19 cellular contexts compared by ENCODE assay signal in the genomic region with DNA sequence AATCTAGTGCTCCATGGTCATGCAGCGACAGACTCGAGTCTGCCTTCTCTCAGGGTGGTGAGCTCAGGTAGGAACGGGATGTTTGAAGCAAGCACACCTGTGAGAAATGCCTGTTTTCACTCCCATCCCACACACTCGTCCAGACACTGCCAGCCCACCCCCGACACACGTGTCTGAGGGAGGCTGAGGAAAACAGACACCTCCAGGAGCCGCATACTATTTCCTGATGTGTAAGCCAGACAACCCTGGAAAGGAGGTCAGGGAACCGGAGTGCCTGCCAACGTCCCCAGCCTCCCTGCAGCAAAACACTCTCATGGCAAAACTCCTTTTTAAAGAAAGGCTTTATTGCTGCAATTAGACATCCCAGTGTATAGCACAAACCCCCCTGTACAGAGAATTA.
DNase-seq lines count a peak whose midpoint lies in the region; ATAC-seq and TF ChIP-seq lines count a peak whose summit lies in the region.
"Had no signal": no experiment of that assay in that cellular context is flagged by ENCODE, and none has a peak within 500 bp of the region (broad histone marks: within the 10 kb centered on the region; RNA-seq: fewer than 3 reads in every experiment).

No MANE protein-coding gene starts in this region.

- H3K27ac ChIP-seq in right atrium auricular region = peak overlapping the region in 1 of 2 donors; percentile 68
- H3K27ac ChIP-seq: KMS-11, prostate gland, stomach, uterus had no signal

- no peaks in the 10 kb centered on the region for H3K9me3 ChIP-seq in right atrium auricular region
- H3K9me3 ChIP-seq: prostate gland, stomach, uterus had no signal

- H3K4me1 Mint-ChIP-seq in activated CD8-positive, alpha-beta memory T cell treated with anti-CD3 and anti-CD28 coated beads, Interleukin-2, amount 10 ng/mL, durations not matched to agents 7 days and 5 days = peaks cover 39% of the 10 kb centered on the region
- H3K4me1 Mint-ChIP-seq in type B pancreatic cell (ENCODE audit: unreplicated experiment) = no peaks in the 10 kb centered on the region

- TF ChIP-seq CTCF in right atrium auricular region (IDR thresholded peaks at IDR 0.05) = no peak
- TF ChIP-seq CTCF in type B pancreatic cell (conservative IDR thresholded peaks at IDR 0.05) = no peak

- H3K9me3 Mint-ChIP-seq in activated CD8-positive, alpha-beta memory T cell treated with anti-CD3 and anti-CD28 coated beads, Interleukin-2, amount 10 ng/mL, durations not matched to agents 7 days and 5 days (ENCODE audit: low read depth) = no peaks in the 10 kb centered on the region
- H3K9me3 Mint-ChIP-seq in type B pancreatic cell = no peaks in the 10 kb centered on the region

- H3K36me3 Mint-ChIP-seq in activated CD8-positive, alpha-beta memory T cell treated with anti-CD3 and anti-CD28 coated beads, Interleukin-2, amount 10 ng/mL, durations not matched to agents 7 days and 5 days = peaks cover 23% of the 10 kb centered on the region
- H3K36me3 Mint-ChIP-seq in type B pancreatic cell = peaks cover 4% of the 10 kb centered on the region

- no peak overlapping the region for H3K4me3 ChIP-seq in right atrium auricular region
- H3K4me3 ChIP-seq: prostate gland, stomach, uterus had no signal

- H3K4me1 ChIP-seq in right atrium auricular region = peaks cover 0 to 25% of the 10 kb centered on the region in 2 donors
- H3K4me1 ChIP-seq: prostate gland, stomach, uterus had no signal

- no peak overlapping the region for H3K4me3 Mint-ChIP-seq in activated CD8-positive, alpha-beta memory T cell treated with anti-CD3 and anti-CD28 coated beads, Interleukin-2, amount 10 ng/mL, durations not matched to agents 7 days and 5 days
- no peak overlapping the region for H3K4me3 Mint-ChIP-seq in type B pancreatic cell

- H3K27me3 ChIP-seq in right atrium auricular region = no peaks in the 10 kb centered on the region
- H3K27me3 ChIP-seq: stomach, uterus had no signal

- H3K27me3 Mint-ChIP-seq in activated CD8-positive, alpha-beta memory T cell treated with anti-CD3 and anti-CD28 coated beads, Interleukin-2, amount 10 ng/mL, durations not matched to agents 7 days and 5 days = no peaks in the 10 kb centered on the region
- H3K27me3 Mint-ChIP-seq in type B pancreatic cell = no peaks in the 10 kb centered on the region
- H3K27me3 Mint-ChIP-seq: activated naive CD8-positive, alpha-beta T cell; naive B cell had no signal

- peaks cover 21% of the 10 kb centered on the region for H3K36me3 ChIP-seq in right atrium auricular region
- H3K36me3 ChIP-seq: uterus had no signal

- H3K27ac Mint-ChIP-seq in activated CD8-positive, alpha-beta memory T cell treated with anti-CD3 and anti-CD28 coated beads, Interleukin-2, amount 10 ng/mL, durations not matched to agents 7 days and 5 days = peak overlapping the region; percentile 91
- H3K27ac Mint-ChIP-seq in type B pancreatic cell = peak overlapping the region; percentile 59

- no peak for DNase-seq in activated CD8-positive, alpha-beta memory T cell treated with anti-CD3 and anti-CD28 coated beads, Interleukin-2, amount 10 ng/mL, durations not matched to agents 7 days and 5 days
- no peak for DNase-seq in activated CD8-positive, alpha-beta memory T cell treated with anti-CD3 and anti-CD28 coated beads, Interleukin-2, amount 50 U/mL, for 48 hours
- DNase-seq in amniotic epithelial cell (ENCODE audit: low read depth) (peak; percentile 8), right atrium auricular region (ENCODE audit: low spot score) (peak; percentile 57), type B pancreatic cell (ENCODE audit: extremely low spot score, unreplicated experiment) (no peak), DMS153 treated with DMSO at 0.1 percent for 48 hours (lab: John Stamatoyannopoulos, UW; ENCODE audit: unreplicated experiment) (no peak), GF-D8 (lab: John Stamatoyannopoulos, UW) (no peak)
- DNase-seq in stimulated activated CD4-positive, alpha-beta T cell treated with anti-CD3 and anti-CD28 coated beads, Interleukin-15, amount 100 ng/mL, for 24 hours = no peak
- DNase-seq: activated CD4-positive, CD25-positive, alpha-beta regulatory T cell; central memory CD4-positive, alpha-beta T cell; left colon; naive B cell; NCI-H1105; NCI-H774; stomach; uterus had no signal

- no peak for ATAC-seq in activated CD8-positive, alpha-beta memory T cell treated with anti-CD3 and anti-CD28 coated beads, Interleukin-2, amount 10 ng/mL, durations not matched to agents 7 days and 5 days
- ATAC-seq: left colon had no signal

- CTCF ChIA-PET in activated CD8-positive, alpha-beta memory T cell treated with anti-CD3 and anti-CD28 coated beads, Interleukin-2, amount 10 ng/mL, durations not matched to agents 7 days and 5 days (lab: Charles Lee) = interaction anchor here (0.6 to 3.3 kb wide), 5 partner anchors 8 to 1762 kb away, joined by 3 to 12 read pairs (median 5); no protein-coding TSS in a partner anchor

Comparison
In these comparisons a context has a peak if more than half of its experiments do, and no peak if none do; other contexts are left out.
1. DNase-seq: peak in amniotic epithelial cell (single experiment) and right atrium auricular region (single experiment); none in activated CD8-positive, alpha-beta memory T cell treated with anti-CD3 and anti-CD28 coated beads, Interleukin-2, amount 10 ng/mL, durations not matched to agents 7 days and 5 days (single experiment), activated CD8-positive, alpha-beta memory T cell treated with anti-CD3 and anti-CD28 coated beads, Interleukin-2, amount 50 U/mL, for 48 hours (single experiment), type B pancreatic cell (single experiment), DMS153 treated with DMSO at 0.1 percent for 48 hours (single experiment), GF-D8 (single experiment) and stimulated activated CD4-positive, alpha-beta T cell treated with anti-CD3 and anti-CD28 coated beads, Interleukin-15, amount 100 ng/mL, for 24 hours (single experiment).